ENCODE assay signal across 1 cellular context in genomic region chr20:9817654-9818053, GRCh38.
TF ChIP-seq lines count a peak whose summit lies in the region.

No MANE protein-coding gene starts in this region.

TF ChIP-seq in A549, 52 proteins besides CTCF, POLR2A, EP300 and RAD21 (continued from another document):
- TF ChIP-seq, protein P1, sequence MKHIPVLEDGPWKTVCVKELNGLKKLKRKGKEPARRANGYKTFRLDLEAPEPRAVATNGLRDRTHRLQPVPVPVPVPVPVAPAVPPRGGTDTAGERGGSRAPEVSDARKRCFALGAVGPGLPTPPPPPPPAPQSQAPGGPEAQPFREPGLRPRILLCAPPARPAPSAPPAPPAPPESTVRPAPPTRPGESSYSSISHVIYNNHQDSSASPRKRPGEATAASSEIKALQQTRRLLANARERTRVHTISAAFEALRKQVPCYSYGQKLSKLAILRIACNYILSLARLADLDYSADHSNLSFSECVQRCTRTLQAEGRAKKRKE (CRISPR knock-in tag; IDR thresholded peaks at IDR 0.05; ENCODE audit: low read depth), result no peak
- TF ChIP-seq USF2 (IDR thresholded peaks at IDR 0.05), result no peak
